Comparison of ENCODE assay signal across 10 cellular contexts in genomic region chr13:30334663-30335386, GRCh38. TPM values are rescaled to one million over a fixed set of nuclear protein-coding genes. Genes with fewer than 3 reads are reported as not detected.
DNase-seq lines count a peak whose midpoint lies in the region; ATAC-seq and TF ChIP-seq lines count a peak whose summit lies in the region.
"Had no signal": no experiment of that assay in that cellular context is flagged by ENCODE, and none has a peak within 500 bp of the region (broad histone marks: within the 10 kb centered on the region; RNA-seq: fewer than 3 reads in every experiment).

No MANE protein-coding gene starts in this region.

- H3K9me3 Mint-ChIP-seq in CD4-positive, alpha-beta memory T cell = no peaks in the 10 kb centered on the region
- H3K9me3 Mint-ChIP-seq: IgD-negative memory B cell had no signal

- no peaks in the 10 kb centered on the region for H3K9me2 ChIP-seq in GM23248 (ENCODE audit: insufficient read depth)

- H3K4me3 ChIP-seq in CD4-positive, alpha-beta memory T cell (ENCODE audit: low read length in 2 of 2) = no peak overlapping the region
- H3K4me3 ChIP-seq in GM23248 (no peak overlapping the region), thoracic aorta (no peak overlapping the region)

- H3K27me3 Mint-ChIP-seq in CD4-positive, alpha-beta memory T cell = no peaks in the 10 kb centered on the region

- in situ Hi-C loops in GM23248 (cut with MboI) = no loop called here

- peaks cover 9% of the 10 kb centered on the region for H3K4me1 ChIP-seq in CD4-positive, alpha-beta memory T cell (ENCODE audit: insufficient read depth, low read length)
- H3K4me1 ChIP-seq in GM23248 (ENCODE audit: insufficient read depth) (peaks cover 19% of the 10 kb centered on the region), thoracic aorta (ENCODE audit: control insufficient read depth in 1 of 2, low read depth in 2 of 2) (peaks cover 3 to 8% of the 10 kb centered on the region in 2 donors)

- no peaks in the 10 kb centered on the region for H3K36me3 ChIP-seq in CD4-positive, alpha-beta memory T cell (ENCODE audit: insufficient read depth, low read length)
- H3K36me3 ChIP-seq in GM23248 (ENCODE audit: low read depth) (no peaks in the 10 kb centered on the region), thoracic aorta (no peaks in the 10 kb centered on the region)

- H2AFZ ChIP-seq in GM23248 = no peak overlapping the region

- peaks cover 26% of the 10 kb centered on the region for H3F3A ChIP-seq in GM23248 (ENCODE audit: insufficient read depth)

- no peak overlapping the region for H3K4me2 ChIP-seq in GM23248 (ENCODE audit: unreplicated experiment)

- intact Hi-C loops in CD4-positive, alpha-beta memory T cell (cut with micrococcal nuclease) = loop anchor here (2.0 kb wide), 1 partner anchor 202 kb away; no protein-coding TSS in a partner anchor

- CTCF ChIA-PET in CD4-positive, alpha-beta memory T cell (lab: Charles Lee; ENCODE audit: partially characterized antibody) = interaction anchor here (0.9 to 5.0 kb wide), 11 partner anchors 11 to 246 kb away, joined by 3 to 22 read pairs (median 5); partner anchors contain the start of gene KATNAL1

- DNase-seq in CD4-positive, alpha-beta memory T cell = peak in 4 of 5 donors; percentile 22 to 47 (median 34)
- DNase-seq in GM23248 = peak; percentile 18
- DNase-seq in RPMI7951 (ENCODE audit: low read depth) = peak; percentile 24
- DNase-seq in globus pallidus (ENCODE audit: low spot score) = peak; percentile 64
- DNase-seq in thoracic aorta (ENCODE audit: low spot score) = no peak
- DNase-seq in stimulated activated CD8-positive, alpha-beta memory T cell treated with anti-CD3 and anti-CD28 coated beads, Interleukin-4, amount 100 ng/mL, for 48 hours = no peak
- DNase-seq in cerebellum (ENCODE audit: low spot score) = no peak
- no peak for DNase-seq in cortex of kidney (lab: John Stamatoyannopoulos, UW)

- H3K9ac ChIP-seq in GM23248 = no peak overlapping the region

- peak overlapping the region in 1 of 7 donors; percentile 16 for H3K27ac Mint-ChIP-seq in CD4-positive, alpha-beta memory T cell
- H3K27ac Mint-ChIP-seq: IgD-negative memory B cell had no signal

- H3K4me1 Mint-ChIP-seq in CD4-positive, alpha-beta memory T cell = peaks cover 13 to 35% (median 22%) of the 10 kb centered on the region in 4 donors

- H3K27ac ChIP-seq in CD4-positive, alpha-beta memory T cell (ENCODE audit: low read depth, low read length) = no peak overlapping the region
- H3K27ac ChIP-seq in GM23248 = no peak overlapping the region
- H3K27ac ChIP-seq in thoracic aorta = no peak overlapping the region
- H3K27ac ChIP-seq: epithelial cell of prostate had no signal

- no peaks in the 10 kb centered on the region for H3K9me3 ChIP-seq in CD4-positive, alpha-beta memory T cell (ENCODE audit: control insufficient read depth in 1 of 2, low read length in 2 of 2)
- H3K9me3 ChIP-seq in GM23248 (ENCODE audit: low read depth) = no peaks in the 10 kb centered on the region
- no peaks in the 10 kb centered on the region for H3K9me3 ChIP-seq in thoracic aorta

- H3K4me3 Mint-ChIP-seq in CD4-positive, alpha-beta memory T cell = no peak overlapping the region

- no peaks in the 10 kb centered on the region for H4K20me1 ChIP-seq in GM23248 (ENCODE audit: insufficient read depth)

- peak; percentile 29 for TF ChIP-seq CTCF in thoracic aorta (IDR thresholded peaks at IDR 0.05)

- no peaks in the 10 kb centered on the region for H3K79me2 ChIP-seq in GM23248 (ENCODE audit: insufficient read depth)

- no peaks in the 10 kb centered on the region for H3K27me3 ChIP-seq in CD4-positive, alpha-beta memory T cell (ENCODE audit: insufficient read depth, low read length)
- no peaks in the 10 kb centered on the region for H3K27me3 ChIP-seq in GM23248 (replicated peaks; ENCODE audit: insufficient read depth)
- no peaks in the 10 kb centered on the region for H3K27me3 ChIP-seq in thoracic aorta (replicated peaks; ENCODE audit: insufficient read depth)

- WGBS in GM23248 (ENCODE audit: low coverage in 1 of 2, low lambda C conversion rate in 2 of 2, missing lambda C conversion rate in 2 of 2), 2 experiments = 80 to 87% methylated on average over 13 of the region's 13 CpGs

- POLR2A ChIA-PET in CD4-positive, alpha-beta memory T cell (lab: Charles Lee; ENCODE audit: partially characterized antibody) = interaction anchor here (2.4 kb wide), 1 partner anchor 11 kb away, joined by 14 read pairs; no protein-coding TSS in a partner anchor

- peaks cover 4 to 18% of the 10 kb centered on the region in 2 donors for H3K36me3 Mint-ChIP-seq in CD4-positive, alpha-beta memory T cell

- ATAC-seq in thoracic aorta (ENCODE audit: insufficient number of reproducible peaks, low FRiP score, low read depth) = no peak

RNA-seq across cellular contexts. Expression of gene KATNAL1, which starts 27.5 kb away (rescaled TPM):
- 1 to 10 TPM; 4.8 to 6.4 TPM for total RNA-seq in CD4-positive, alpha-beta memory T cell
- polyA plus RNA-seq in CD4-positive, alpha-beta memory T cell = 1 to 10 TPM; 1.7 to 4.8 TPM
- total RNA-seq in GM23248 (2014; rRNA removed; shearing (Covaris generic)) = 25.8 and 34.8 TPM in 2 replicates
- 21.5 and 23.1 TPM in 2 replicates for polyA plus RNA-seq in GM23248 (2016; fragmentation: Nextera tagmentation; extraction: Ambion mirVana)
- 22.7 and 25.2 TPM in 2 replicates for total RNA-seq in RPMI7951 (2014; rRNA removed; shearing (Covaris generic))
- total RNA-seq in thoracic aorta (10 to 100 TPM; 13.7 to 19.1 TPM), cerebellum (57.0 TPM)

Comparison
In these comparisons a context has a peak if more than half of its experiments do, and no peak if none do; other contexts are left out.
1. DNase-seq: peak in CD4-positive, alpha-beta memory T cell (4 of 5), GM23248 (single experiment), RPMI7951 (single experiment) and globus pallidus (single experiment); none in thoracic aorta (single experiment), stimulated activated CD8-positive, alpha-beta memory T cell treated with anti-CD3 and anti-CD28 coated beads, Interleukin-4, amount 100 ng/mL, for 48 hours (single experiment), cerebellum (single experiment) and cortex of kidney (single experiment).